In genomic region chr12:29304388-29304787, GRCh38 we compare ENCODE assay signal across 29 cellular contexts.
"Had no signal": no experiment of that assay in that cellular context is flagged by ENCODE, and none has a peak within 500 bp of the region (broad histone marks: within the 10 kb centered on the region; RNA-seq: fewer than 3 reads in every experiment).

No MANE protein-coding gene starts in this region.

- DNase-seq: activated B cell treated with CpG ODN at 0.5 μM for 24 hours; activated CD4-positive, alpha-beta T cell treated with anti-CD3 and anti-CD28 coated beads for 48 hours; activated CD4-positive, alpha-beta T cell treated with anti-CD3 and anti-CD28 coated beads, Interleukin-2, amount 50 U/mL, for 1 hour; activated CD4-positive, alpha-beta T cell treated with anti-CD3 and anti-CD28 coated beads, Interleukin-2, amount 50 U/mL, for 48 hours; activated CD8-positive, alpha-beta memory T cell treated with anti-CD3 and anti-CD28 coated beads for 24 hours; activated CD8-positive, alpha-beta T cell treated with anti-CD3 and anti-CD28 coated beads for 36 hours; activated effector memory CD4-positive, alpha-beta T cell treated with Interleukin-2 at 50 U/mL for 16 hours; activated gamma-delta T cell treated with Interleukin-2 at 50 U/mL for 16 hours; activated naive CD4-positive, alpha-beta T cell treated with anti-CD3 and anti-CD28 coated beads, Interleukin-2, amount 50 U/mL, for 16 hours; activated naive CD4-positive, alpha-beta T cell treated with Interleukin-2 at 50 U/mL for 16 hours; activated T-cell treated with anti-CD3 and anti-CD28 coated beads, Interleukin-2, amount 50 U/mL, for 4 hours; amniotic stem cell; aorta; body of pancreas; caudate nucleus; colonic mucosa; effector CD8-positive, alpha-beta T cell; esophagus squamous epithelium; foreskin melanocyte; heart right ventricle; T1000 had no signal

- H3K27ac Mint-ChIP-seq: activated B cell treated with CpG ODN at 0.5 μM for 24 hours; activated CD8-positive, alpha-beta T cell treated with anti-CD3 and anti-CD28 coated beads for 36 hours; activated naive CD8-positive, alpha-beta T cell; activated T-helper 17 cell treated with anti-CD3 and anti-CD28 coated beads, Interleukin-2, amount 50 U/mL, for 72 hours; T-helper 2 cell treated with Interferon-gamma antibody and Interleukin-4, amounts not matched to agents 5 μg/mL and 100 μg/mL, for 36 hours had no signal

- ATAC-seq: activated CD4-positive, CD25-positive, alpha-beta regulatory T cell treated with anti-CD3 and anti-CD28 coated beads, Interleukin-2, amount 50 U/mL, for 24 hours; activated CD8-positive, alpha-beta T cell treated with anti-CD3 and anti-CD28 coated beads for 36 hours; activated T-cell treated with anti-CD3 and anti-CD28 coated beads, Interleukin-2, amount 50 U/mL, for 4 hours; activated T-helper 17 cell treated with anti-CD3 and anti-CD28 coated beads, Interleukin-2, amount 50 U/mL, for 72 hours; body of pancreas; gastroesophageal sphincter; heart right ventricle had no signal

- H3K27me3 Mint-ChIP-seq: activated B cell treated with CpG ODN at 0.5 μM for 24 hours; activated CD8-positive, alpha-beta T cell treated with anti-CD3 and anti-CD28 coated beads for 36 hours; activated naive CD8-positive, alpha-beta T cell; activated T-helper 17 cell treated with anti-CD3 and anti-CD28 coated beads, Interleukin-2, amount 50 U/mL, for 72 hours had no signal

- H3K4me1 Mint-ChIP-seq: activated B cell treated with CpG ODN at 0.5 μM for 24 hours; activated T-helper 17 cell treated with anti-CD3 and anti-CD28 coated beads, Interleukin-2, amount 50 U/mL, for 72 hours had no signal

- H3K9me3 Mint-ChIP-seq: activated B cell treated with CpG ODN at 0.5 μM for 24 hours; activated CD8-positive, alpha-beta T cell treated with anti-CD3 and anti-CD28 coated beads for 36 hours; activated T-cell treated with anti-CD3 and anti-CD28 coated beads, Interleukin-2, amount 50 U/mL, for 4 hours; activated T-helper 17 cell treated with anti-CD3 and anti-CD28 coated beads, Interleukin-2, amount 50 U/mL, for 72 hours; T-helper 2 cell treated with Interferon-gamma antibody and Interleukin-4, amounts not matched to agents 5 μg/mL and 100 μg/mL, for 36 hours had no signal

- H3K4me3 Mint-ChIP-seq: activated B cell treated with CpG ODN at 0.5 μM for 24 hours; activated CD8-positive, alpha-beta T cell treated with anti-CD3 and anti-CD28 coated beads for 36 hours; activated naive CD8-positive, alpha-beta T cell; activated T-cell treated with anti-CD3 and anti-CD28 coated beads, Interleukin-2, amount 50 U/mL, for 4 hours; activated T-helper 17 cell treated with anti-CD3 and anti-CD28 coated beads, Interleukin-2, amount 50 U/mL, for 72 hours; T-helper 2 cell treated with Interferon-gamma antibody and Interleukin-4, amounts not matched to agents 5 μg/mL and 100 μg/mL, for 36 hours had no signal

- H3K27ac ChIP-seq: body of pancreas, colonic mucosa, epithelial cell of prostate, esophagus squamous epithelium, gastroesophageal sphincter, heart right ventricle, hepatocyte, WERI-Rb-1 had no signal
